In genomic region chr4:22970665-22971064, GRCh38 we compare ENCODE assay signal across 35 cellular contexts.
"Had no signal": no experiment of that assay in that cellular context is flagged by ENCODE, and none has a peak within 500 bp of the region (broad histone marks: within the 10 kb centered on the region; RNA-seq: fewer than 3 reads in every experiment).

No MANE protein-coding gene starts in this region.

- H3K27ac ChIP-seq: esophagus muscularis mucosa, heart right ventricle, parathyroid adenoma, psoas muscle, sigmoid colon, suprapubic skin, transverse colon, WERI-Rb-1 had no signal

- FAIRE-seq: islet of Langerhans, urothelium cell line had no signal

- H3K27ac Mint-ChIP-seq: activated CD4-positive, alpha-beta memory T cell treated with anti-CD3 and anti-CD28 coated beads, Interleukin-2, amount 10 ng/mL, durations not matched to agents 7 days and 5 days; activated CD4-positive, alpha-beta T cell treated with anti-CD3 and anti-CD28 coated beads, Interleukin-2, amount 10 ng/mL, durations not matched to agents 24 days and 14 days; activated naive CD4-positive, alpha-beta T cell treated with anti-CD3 and anti-CD28 coated beads, Interleukin-2, amount 50 U/mL, for 24 hours; activated naive CD8-positive, alpha-beta T cell treated with anti-CD3 and anti-CD28 coated beads, Interleukin-2, amount 50 U/mL, for 24 hours; activated T-cell treated with anti-CD3 and anti-CD28 coated beads, Interleukin-2, amount 50 U/mL, for 24 hours; activated T-helper 17 cell treated with anti-CD3 and anti-CD28 coated beads, Interleukin-2, amount 50 U/mL, for 72 hours; naive B cell; nephron progenitor cell; T-helper 1 cell treated with Interleukin-12 subunit alpha and Interleukin-12 subunit beta and Interleukin-4 antibody, amounts not matched to agents 30 μg/mL and 1 μg/mL, for 36 hours had no signal

- H3K36me3 ChIP-seq: esophagus muscularis mucosa, heart right ventricle, sigmoid colon, suprapubic skin, transverse colon, WERI-Rb-1 had no signal

- H3K9ac ChIP-seq: parathyroid adenoma had no signal

- DNase-seq: activated CD4-positive, alpha-beta memory T cell treated with anti-CD3 and anti-CD28 coated beads, Interleukin-2, amount 10 ng/mL, durations not matched to agents 7 days and 5 days; activated CD4-positive, alpha-beta T cell treated with anti-CD3 and anti-CD28 coated beads, Interleukin-2, amount 10 ng/mL, durations not matched to agents 24 days and 14 days; activated CD4-positive, CD25-positive, alpha-beta regulatory T cell treated with anti-CD3 and anti-CD28 coated beads, Interleukin-2, amount 50 U/mL, for 72 hours; activated CD8-positive, alpha-beta memory T cell treated with anti-CD3 and anti-CD28 coated beads, Interleukin-2, amount 50 U/mL, for 48 hours; activated gamma-delta T cell treated with Interleukin-2 at 50 U/mL for 16 hours; activated naive CD8-positive, alpha-beta T cell treated with anti-CD3 and anti-CD28 coated beads, Interleukin-2, amount 50 U/mL, for 24 hours; activated T-cell treated with anti-CD3 and anti-CD28 coated beads, Interleukin-2, amount 50 U/mL, for 24 hours; amygdala; caudate nucleus; cortex of kidney; foreskin melanocyte; heart right ventricle; left cardiac atrium; left ventricle myocardium superior; naive B cell; nephron progenitor cell; nucleus accumbens; psoas muscle; sigmoid colon; stimulated activated CD4-positive, alpha-beta T cell treated with anti-CD3 and anti-CD28 coated beads, Interleukin-1b, Interleukin-23, amount 100 ng/mL, for 48 hours; stimulated activated CD4-positive, alpha-beta T cell treated with anti-CD3 and anti-CD28 coated beads, Interleukin-4, amount 100 ng/mL, for 4 hours; stimulated activated CD8-positive, alpha-beta memory T cell treated with anti-CD3 and anti-CD28 coated beads, Interleukin-4, amount 100 ng/mL, for 48 hours; stimulated activated naive CD4-positive, alpha-beta T cell; T-helper 9 cell; transverse colon; WERI-Rb-1 had no signal

- H3K4me3 ChIP-seq: esophagus muscularis mucosa, heart right ventricle, psoas muscle, sigmoid colon, smooth muscle cell, suprapubic skin, transverse colon had no signal

- H3K79me2 ChIP-seq: parathyroid adenoma had no signal

- ATAC-seq: activated naive CD8-positive, alpha-beta T cell treated with anti-CD3 and anti-CD28 coated beads, Interleukin-2, amount 50 U/mL, for 24 hours; activated T-helper 17 cell treated with anti-CD3 and anti-CD28 coated beads, Interleukin-2, amount 50 U/mL, for 72 hours; heart right ventricle; left cardiac atrium; left ventricle myocardium superior; psoas muscle had no signal

- H3K27me3 Mint-ChIP-seq: activated CD4-positive, alpha-beta memory T cell treated with anti-CD3 and anti-CD28 coated beads, Interleukin-2, amount 10 ng/mL, durations not matched to agents 7 days and 5 days; activated CD4-positive, alpha-beta T cell treated with anti-CD3 and anti-CD28 coated beads, Interleukin-2, amount 10 ng/mL, durations not matched to agents 24 days and 14 days; activated naive CD4-positive, alpha-beta T cell treated with anti-CD3 and anti-CD28 coated beads, Interleukin-2, amount 50 U/mL, for 24 hours; activated naive CD8-positive, alpha-beta T cell treated with anti-CD3 and anti-CD28 coated beads, Interleukin-2, amount 50 U/mL, for 24 hours; activated T-cell treated with anti-CD3 and anti-CD28 coated beads, Interleukin-2, amount 50 U/mL, for 24 hours; activated T-helper 17 cell treated with anti-CD3 and anti-CD28 coated beads, Interleukin-2, amount 50 U/mL, for 72 hours; naive B cell had no signal

- H3K27me3 ChIP-seq: esophagus muscularis mucosa, heart right ventricle, sigmoid colon, suprapubic skin, transverse colon had no signal

- H3K4me3 Mint-ChIP-seq: activated CD4-positive, alpha-beta memory T cell treated with anti-CD3 and anti-CD28 coated beads, Interleukin-2, amount 10 ng/mL, durations not matched to agents 7 days and 5 days; activated CD4-positive, alpha-beta T cell treated with anti-CD3 and anti-CD28 coated beads, Interleukin-2, amount 10 ng/mL, durations not matched to agents 24 days and 14 days; activated naive CD4-positive, alpha-beta T cell treated with anti-CD3 and anti-CD28 coated beads, Interleukin-2, amount 50 U/mL, for 24 hours; activated naive CD8-positive, alpha-beta T cell treated with anti-CD3 and anti-CD28 coated beads, Interleukin-2, amount 50 U/mL, for 24 hours; activated T-cell treated with anti-CD3 and anti-CD28 coated beads, Interleukin-2, amount 50 U/mL, for 24 hours; activated T-helper 17 cell treated with anti-CD3 and anti-CD28 coated beads, Interleukin-2, amount 50 U/mL, for 72 hours; naive B cell; nephron progenitor cell; T-helper 1 cell treated with Interleukin-12 subunit alpha and Interleukin-12 subunit beta and Interleukin-4 antibody, amounts not matched to agents 30 μg/mL and 1 μg/mL, for 36 hours had no signal

- H3K4me2 ChIP-seq: smooth muscle cell had no signal

- H3K36me3 Mint-ChIP-seq: activated naive CD4-positive, alpha-beta T cell treated with anti-CD3 and anti-CD28 coated beads, Interleukin-2, amount 50 U/mL, for 24 hours; naive B cell had no signal

- H3K9me3 Mint-ChIP-seq: activated CD4-positive, alpha-beta T cell treated with anti-CD3 and anti-CD28 coated beads, Interleukin-2, amount 10 ng/mL, durations not matched to agents 24 days and 14 days; activated naive CD4-positive, alpha-beta T cell treated with anti-CD3 and anti-CD28 coated beads, Interleukin-2, amount 50 U/mL, for 24 hours had no signal

- H3K4me1 Mint-ChIP-seq: activated CD4-positive, alpha-beta memory T cell treated with anti-CD3 and anti-CD28 coated beads, Interleukin-2, amount 10 ng/mL, durations not matched to agents 7 days and 5 days; activated CD4-positive, alpha-beta T cell treated with anti-CD3 and anti-CD28 coated beads, Interleukin-2, amount 10 ng/mL, durations not matched to agents 24 days and 14 days; activated naive CD4-positive, alpha-beta T cell treated with anti-CD3 and anti-CD28 coated beads, Interleukin-2, amount 50 U/mL, for 24 hours; activated naive CD8-positive, alpha-beta T cell treated with anti-CD3 and anti-CD28 coated beads, Interleukin-2, amount 50 U/mL, for 24 hours; activated T-helper 17 cell treated with anti-CD3 and anti-CD28 coated beads, Interleukin-2, amount 50 U/mL, for 72 hours; naive B cell; nephron progenitor cell had no signal

- H3K4me1 ChIP-seq: esophagus muscularis mucosa, heart right ventricle, parathyroid adenoma, psoas muscle, sigmoid colon, suprapubic skin had no signal

- H2AFZ ChIP-seq: parathyroid adenoma had no signal
